8 cellular contexts compared by ENCODE assay signal in genomic region chrX:47384502-47384901, GRCh38. TPM values are rescaled to one million over a fixed set of nuclear protein-coding genes. Genes with fewer than 3 reads are reported as not detected.
DNase-seq lines count a peak whose midpoint lies in the region; ATAC-seq and TF ChIP-seq lines count a peak whose summit lies in the region.

No MANE protein-coding gene starts in this region.

- no peaks in the 10 kb centered on the region for H3K36me3 Mint-ChIP-seq in HFFc6 (ENCODE audit: low read depth)
- H3K36me3 Mint-ChIP-seq in endodermal cell (ENCODE audit: low read depth), result no peaks in the 10 kb centered on the region

- H3K9ac ChIP-seq in endodermal cell (ENCODE audit: extremely low read depth, low read length, poor library complexity, severe bottlenecking), result no peak overlapping the region

- no peak overlapping the region for H3K4me3 ChIP-seq in endodermal cell (ENCODE audit: low read length)

- no peak overlapping the region for H3K27ac ChIP-seq in C4-2B
- no peak overlapping the region for H3K27ac ChIP-seq in endodermal cell (ENCODE audit: low read depth, low read length)

- no peaks in the 10 kb centered on the region for H3K9me3 ChIP-seq in endodermal cell (ENCODE audit: control insufficient read depth, low read length)

- H3K27me3 Mint-ChIP-seq in HFFc6 (ENCODE audit: insufficient read depth) (peaks cover 5% of the 10 kb centered on the region), endodermal cell (ENCODE audit: insufficient read depth) (no peaks in the 10 kb centered on the region)

- H3K4me1 Mint-ChIP-seq in HFFc6 (ENCODE audit: low read depth) (no peaks in the 10 kb centered on the region), endodermal cell (peaks cover 11% of the 10 kb centered on the region)

- DNase-seq in HFFc6 (peak; percentile 37), NCI-H82 treated with DMSO at 0.1 percent for 48 hours (lab: John Stamatoyannopoulos, UW; ENCODE audit: unreplicated experiment) (peak; percentile 52), endodermal cell (peak; percentile 83), middle frontal gyrus (ENCODE audit: extremely low spot score, low spot score) (peak; percentile 44)
- peak; percentile 43 to 62 for DNase-seq in activated CD8-positive, alpha-beta memory T cell treated with anti-CD3 and anti-CD28 coated beads for 1 hour (ENCODE audit: extremely low read depth in 1 of 2, low read depth in 1 of 2)
- peak; percentile 46 to 53 for DNase-seq in stimulated activated CD8-positive, alpha-beta memory T cell treated with anti-CD3 and anti-CD28 coated beads, Interleukin-7, amount 100 ng/mL, for 1 hour (ENCODE audit: low read depth in 2 of 2)

- H3K27ac Mint-ChIP-seq in HFFc6, result no peak overlapping the region
- no peak overlapping the region for H3K27ac Mint-ChIP-seq in endodermal cell

- no peaks in the 10 kb centered on the region for H3K36me3 ChIP-seq in endodermal cell (ENCODE audit: control insufficient read depth, insufficient read depth, low read length)

- TF ChIP-seq CTCF in C4-2B (conservative IDR thresholded peaks at IDR 0.05) (peak; percentile 85), HFFc6 (IDR thresholded peaks at IDR 0.05) (peak; percentile 87), endodermal cell (conservative IDR thresholded peaks at IDR 0.05) (peak; percentile 84)

- no peaks in the 10 kb centered on the region for H3K27me3 ChIP-seq in endodermal cell (ENCODE audit: control insufficient read depth, insufficient read depth, low read length, poor library complexity, severe bottlenecking)

- no peak for ATAC-seq in GM21529 (IDR thresholded peaks at IDR 0.05; ENCODE audit: unreplicated experiment)

- H3K9me3 Mint-ChIP-seq in HFFc6, result no peaks in the 10 kb centered on the region
- H3K9me3 Mint-ChIP-seq in endodermal cell, result peaks cover 36% of the 10 kb centered on the region

- no peaks in the 10 kb centered on the region for H3K4me1 ChIP-seq in endodermal cell (ENCODE audit: control insufficient read depth, insufficient read depth, low read length)

- WGBS in endodermal cell (ENCODE audit: insufficient coverage in 1 of 2, insufficient read length in 1 of 2), 2 experiments, result 0 to 9% methylated on average over 4 to 8 of the region's 8 CpGs

- H3K4me3 Mint-ChIP-seq in HFFc6 (no peak overlapping the region), endodermal cell (no peak overlapping the region)

RNA-seq across cellular contexts. Expression of gene ZNF157, which starts 14.1 kb away (rescaled TPM):
- total RNA-seq in HFFc6 (2021; fragmentation: NEBNext Ultra II Directional; extraction: Animal tissue kit (Norgen Biotek cat#: 25700)), result not detected
- total RNA-seq in endodermal cell, result 1 to 10 TPM in 1 of 2 donors, under 1 TPM in 1; 0.97 to 1.3 TPM
- polyA plus RNA-seq in endodermal cell (2013, experiment 1 of 2), result 0.64 TPM
- polyA plus RNA-seq in endodermal cell (2013, experiment 2 of 2), result 0.83 TPM
